Comparison of ENCODE assay signal across 8 cellular contexts in the genomic region with DNA sequence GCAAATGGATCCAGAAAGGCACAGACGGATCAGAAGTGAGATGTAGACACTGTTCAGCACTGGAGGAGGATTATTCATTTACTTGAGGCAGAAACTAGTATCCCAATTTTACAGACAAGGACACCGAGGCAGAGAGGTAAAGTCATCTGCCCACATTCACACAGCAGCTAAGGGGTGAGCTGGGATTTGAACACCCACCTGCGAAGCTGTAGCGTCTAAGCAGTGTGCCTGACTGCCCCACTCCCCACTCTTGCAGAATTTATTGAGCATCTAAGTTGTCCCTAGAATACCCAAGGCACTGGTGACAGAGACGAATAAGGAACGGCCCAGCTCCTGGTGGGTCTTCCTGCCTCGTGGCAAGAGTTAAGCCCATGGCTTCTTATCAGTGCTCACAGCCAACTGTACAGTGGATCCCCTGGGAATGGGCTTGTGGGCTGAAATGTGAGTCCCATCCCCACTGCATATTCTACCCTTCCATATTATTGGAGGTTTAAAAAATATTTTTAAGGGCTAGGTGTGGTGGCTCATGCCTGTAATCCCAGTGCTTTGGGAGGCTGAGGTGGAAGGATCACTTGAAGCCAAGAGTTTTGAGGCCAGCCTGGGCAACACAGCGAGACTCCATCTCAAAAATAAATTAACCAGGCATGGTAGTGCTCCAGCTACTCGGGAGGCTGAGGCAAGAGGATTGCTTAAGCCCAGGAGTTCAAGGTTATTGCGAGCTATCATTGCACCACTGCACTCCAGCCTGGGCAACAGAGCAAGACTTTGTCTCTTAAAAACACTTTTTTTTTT.
A peak's percentile ranks its signal among the peaks of the same experiment; 100 is the strongest.
DNase-seq lines count a peak whose midpoint lies in the region; ATAC-seq and TF ChIP-seq lines count a peak whose summit lies in the region.

No MANE protein-coding gene starts in this region.

- peaks cover 93% of the 10 kb centered on the region for H4K20me1 ChIP-seq in OCI-LY3 (ENCODE audit: insufficient read depth, low read length)

- no TSS peak for BruUV-seq in Calu3 (replicated peaks; lab: Mats Ljungman, UMichigan)

- peak overlapping the region; percentile 79 for H3K4me3 Mint-ChIP-seq in Calu3 (ENCODE audit: low read depth, unreplicated experiment)
- peak overlapping the region; percentile 75 for H3K4me3 Mint-ChIP-seq in endodermal cell

- H3K27ac Mint-ChIP-seq in Calu3 (ENCODE audit: unreplicated experiment) = peak overlapping the region; percentile 65
- H3K27ac Mint-ChIP-seq in endodermal cell = peak overlapping the region; percentile 93

- TF ChIP-seq CTCF in Calu3 (IDR thresholded peaks at IDR 0.05; ENCODE audit: unreplicated experiment) = no peak
- TF ChIP-seq CTCF in OCI-LY3 (IDR thresholded peaks at IDR 0.05; ENCODE audit: low read depth, low read length) = no peak
- no peak for TF ChIP-seq CTCF in endodermal cell (conservative IDR thresholded peaks at IDR 0.05)
- no peak for TF ChIP-seq CTCF in parathyroid adenoma (IDR thresholded peaks at IDR 0.05)

- H3K4me2 ChIP-seq in OCI-LY3 (ENCODE audit: low read length) (peak overlapping the region; percentile 99), parathyroid adenoma (ENCODE audit: low read length) (peak overlapping the region; percentile 40)

- intact Hi-C loops in Calu3 (cut with micrococcal nuclease; ENCODE audit: unreplicated experiment) = no loop called here

- CTCF ChIA-PET in Calu3 (lab: Charles Lee) = interaction anchor here (0.9 to 1.1 kb wide), 2 partner anchors 9 to 11 kb away, joined by 3 to 4 read pairs; no protein-coding TSS in a partner anchor

- H3K36me3 Mint-ChIP-seq in Calu3 (ENCODE audit: insufficient read depth, unreplicated experiment) = peaks cover 10% of the 10 kb centered on the region
- H3K36me3 Mint-ChIP-seq in endodermal cell (ENCODE audit: low read depth) = no peaks in the 10 kb centered on the region

- DNase-seq in Calu3 = no peak
- DNase-seq in endodermal cell = no peak
- DNase-seq in NCI-H1436 (lab: John Stamatoyannopoulos, UW) = no peak
- DNase-seq in NCI-H1105 (lab: John Stamatoyannopoulos, UW) = no peak

- H3K36me3 ChIP-seq in OCI-LY3 (replicated peaks; ENCODE audit: low read depth, low read length) = peaks cover 48% of the 10 kb centered on the region
- no peaks in the 10 kb centered on the region for H3K36me3 ChIP-seq in endodermal cell (ENCODE audit: control insufficient read depth, insufficient read depth, low read length)
- no peaks in the 10 kb centered on the region for H3K36me3 ChIP-seq in parathyroid adenoma (ENCODE audit: control insufficient read depth, insufficient read depth, low read length)

- H3K4me1 Mint-ChIP-seq in Calu3 (ENCODE audit: low read depth, unreplicated experiment) = peaks cover 15% of the 10 kb centered on the region
- peaks cover 13% of the 10 kb centered on the region for H3K4me1 Mint-ChIP-seq in endodermal cell

- H3K27ac ChIP-seq in OCI-LY3 (ENCODE audit: low read length) (peak overlapping the region; percentile 54), endodermal cell (ENCODE audit: low read depth, low read length) (no peak overlapping the region), parathyroid adenoma (peak overlapping the region; percentile 86)

- H3K4me1 ChIP-seq in OCI-LY3 (ENCODE audit: low read length) = peaks cover 62% of the 10 kb centered on the region
- peaks cover 8% of the 10 kb centered on the region for H3K4me1 ChIP-seq in endodermal cell (ENCODE audit: control insufficient read depth, insufficient read depth, low read length)
- peaks cover 17% of the 10 kb centered on the region for H3K4me1 ChIP-seq in parathyroid adenoma

- H3K4me3 ChIP-seq in OCI-LY3 (ENCODE audit: low read length) (peak overlapping the region; percentile 90), endodermal cell (ENCODE audit: low read length) (no peak overlapping the region), parathyroid adenoma (ENCODE audit: low read depth, low read length) (no peak overlapping the region)

- H3K9ac ChIP-seq in OCI-LY3 (ENCODE audit: low read length) = peak overlapping the region; percentile 46
- peak overlapping the region; percentile 11 for H3K9ac ChIP-seq in endodermal cell (ENCODE audit: extremely low read depth, low read length, poor library complexity, severe bottlenecking)
- no peak overlapping the region for H3K9ac ChIP-seq in parathyroid adenoma

- H3K79me2 ChIP-seq in OCI-LY3 (ENCODE audit: low read length) (peaks cover 99% of the 10 kb centered on the region), parathyroid adenoma (no peaks in the 10 kb centered on the region)

- ATAC-seq in HG03520 (IDR thresholded peaks at IDR 0.05; ENCODE audit: unreplicated experiment) (no peak), HG03342 (IDR thresholded peaks at IDR 0.05; ENCODE audit: unreplicated experiment) (no peak)

- no peaks in the 10 kb centered on the region for H3K27me3 Mint-ChIP-seq in Calu3 (ENCODE audit: unreplicated experiment)
- peaks cover 10% of the 10 kb centered on the region for H3K27me3 Mint-ChIP-seq in endodermal cell (ENCODE audit: insufficient read depth)

- H3K9me3 Mint-ChIP-seq in Calu3 (ENCODE audit: low read depth, unreplicated experiment) (no peaks in the 10 kb centered on the region), endodermal cell (no peaks in the 10 kb centered on the region)

- H3K27me3 ChIP-seq in OCI-LY3 (ENCODE audit: low read depth, low read length) (no peaks in the 10 kb centered on the region), endodermal cell (ENCODE audit: control insufficient read depth, insufficient read depth, low read length, poor library complexity, severe bottlenecking) (no peaks in the 10 kb centered on the region), parathyroid adenoma (ENCODE audit: control insufficient read depth, insufficient read depth, low read length) (no peaks in the 10 kb centered on the region)

- no peaks in the 10 kb centered on the region for H3K9me3 ChIP-seq in OCI-LY3 (ENCODE audit: insufficient read depth, low read length)
- H3K9me3 ChIP-seq in endodermal cell (ENCODE audit: control insufficient read depth, low read length) = no peaks in the 10 kb centered on the region
- H3K9me3 ChIP-seq in parathyroid adenoma (ENCODE audit: control insufficient read depth, low read length) = no peaks in the 10 kb centered on the region

- WGBS in endodermal cell (ENCODE audit: insufficient coverage in 1 of 2, insufficient read length in 1 of 2), 2 experiments = 76 to 83% methylated on average over 7 to 10 of the region's 10 CpGs

- H2AFZ ChIP-seq in OCI-LY3 (ENCODE audit: low read depth, low read length) (no peak overlapping the region), parathyroid adenoma (peak overlapping the region; percentile 71)
